13 cellular contexts compared by ENCODE assay signal in genomic region chr4:169791064-169791463, GRCh38. TPM values are rescaled to one million over a fixed set of nuclear protein-coding genes. Genes with fewer than 3 reads are reported as not detected.
DNase-seq lines count a peak whose midpoint lies in the region; ATAC-seq and TF ChIP-seq lines count a peak whose summit lies in the region.
"Had no signal": no experiment of that assay in that cellular context is flagged by ENCODE, and none has a peak within 500 bp of the region (broad histone marks: within the 10 kb centered on the region; RNA-seq: fewer than 3 reads in every experiment).

No MANE protein-coding gene starts in this region.

- no peaks in the 10 kb centered on the region for H3K36me3 ChIP-seq in iPS-20b (ENCODE audit: insufficient read depth, low read depth, low read length)
- no peaks in the 10 kb centered on the region for H3K36me3 ChIP-seq in tibial nerve
- H3K36me3 ChIP-seq: right atrium auricular region had no signal

- peaks cover 44% of the 10 kb centered on the region for H3K27me3 Mint-ChIP-seq in activated naive CD4-positive, alpha-beta T cell treated with anti-CD3 and anti-CD28 coated beads for 36 hours (ENCODE audit: low read depth)
- peaks cover 50% of the 10 kb centered on the region for H3K27me3 Mint-ChIP-seq in activated naive CD8-positive, alpha-beta T cell treated with anti-CD3 and anti-CD28 coated beads, Interleukin-2, amount 50 U/mL, for 24 hours

- no peak overlapping the region for H3K27ac Mint-ChIP-seq in activated naive CD4-positive, alpha-beta T cell treated with anti-CD3 and anti-CD28 coated beads for 36 hours
- no peak overlapping the region for H3K27ac Mint-ChIP-seq in activated naive CD8-positive, alpha-beta T cell treated with anti-CD3 and anti-CD28 coated beads, Interleukin-2, amount 50 U/mL, for 24 hours
- H3K27ac Mint-ChIP-seq: T-cell had no signal

- CTCF ChIA-PET in activated naive CD4-positive, alpha-beta T cell treated with anti-CD3 and anti-CD28 coated beads for 36 hours (lab: Charles Lee) = interaction anchor here (0.9 to 2.0 kb wide), 2 partner anchors 19 to 35 kb away, joined by 3 to 5 read pairs; no protein-coding TSS in a partner anchor

- ATAC-seq in activated naive CD8-positive, alpha-beta T cell treated with anti-CD3 and anti-CD28 coated beads, Interleukin-2, amount 50 U/mL, for 24 hours = no peak

- no peaks in the 10 kb centered on the region; the same call in 1 of the 2 replicates for H3K4me1 ChIP-seq in iPS-20b (ENCODE audit: insufficient read depth, low read length)
- peaks cover 0 to 14% (median 0%) of the 10 kb centered on the region in 4 donors for H3K4me1 ChIP-seq in tibial nerve
- H3K4me1 ChIP-seq: right atrium auricular region had no signal

- WGBS in tibial nerve, 2 donors = 58 to 65% methylated on average over 2 of the region's 2 CpGs

- peaks cover 12% of the 10 kb centered on the region for H3K4me1 Mint-ChIP-seq in activated naive CD4-positive, alpha-beta T cell treated with anti-CD3 and anti-CD28 coated beads for 36 hours (ENCODE audit: low read depth)
- H3K4me1 Mint-ChIP-seq in activated naive CD8-positive, alpha-beta T cell treated with anti-CD3 and anti-CD28 coated beads, Interleukin-2, amount 50 U/mL, for 24 hours = peaks cover 11% of the 10 kb centered on the region

- H3K27ac ChIP-seq in iPS-20b (ENCODE audit: low read length) (no peak overlapping the region), temporal lobe (ENCODE audit: low read depth, low read length) (peak overlapping the region; percentile 27), tibial nerve (no peak overlapping the region)
- H3K27ac ChIP-seq: right atrium auricular region had no signal

- H3K36me3 Mint-ChIP-seq in activated naive CD4-positive, alpha-beta T cell treated with anti-CD3 and anti-CD28 coated beads for 36 hours (ENCODE audit: low read depth) = no peaks in the 10 kb centered on the region
- H3K36me3 Mint-ChIP-seq in activated naive CD8-positive, alpha-beta T cell treated with anti-CD3 and anti-CD28 coated beads, Interleukin-2, amount 50 U/mL, for 24 hours (ENCODE audit: low read depth) = no peaks in the 10 kb centered on the region
- H3K36me3 Mint-ChIP-seq: T-cell had no signal

- no peak for TF ChIP-seq EP300 in tibial nerve (IDR thresholded peaks at IDR 0.05)

- no peaks in the 10 kb centered on the region for H3K9me3 ChIP-seq in iPS-20b (ENCODE audit: insufficient read depth, low read depth, low read length)
- H3K9me3 ChIP-seq in tibial nerve = no peaks in the 10 kb centered on the region
- H3K9me3 ChIP-seq: right atrium auricular region had no signal

- intact Hi-C loops in activated naive CD4-positive, alpha-beta T cell treated with anti-CD3 and anti-CD28 coated beads for 36 hours (cut with micrococcal nuclease) = loop anchor here (1.0 to 5.0 kb wide), 4 partner anchors 34 to 236 kb away; partner anchors contain the start of genes HPF1, MFAP3L and NEK1

- H3K9me3 Mint-ChIP-seq in activated naive CD4-positive, alpha-beta T cell treated with anti-CD3 and anti-CD28 coated beads for 36 hours = no peaks in the 10 kb centered on the region
- H3K9me3 Mint-ChIP-seq in activated naive CD8-positive, alpha-beta T cell treated with anti-CD3 and anti-CD28 coated beads, Interleukin-2, amount 50 U/mL, for 24 hours = no peaks in the 10 kb centered on the region
- H3K9me3 Mint-ChIP-seq: T-cell had no signal

- H3K4me3 Mint-ChIP-seq in activated naive CD4-positive, alpha-beta T cell treated with anti-CD3 and anti-CD28 coated beads for 36 hours = peak overlapping the region; percentile 47
- peak overlapping the region; percentile 5 for H3K4me3 Mint-ChIP-seq in activated naive CD8-positive, alpha-beta T cell treated with anti-CD3 and anti-CD28 coated beads, Interleukin-2, amount 50 U/mL, for 24 hours

- H3K9ac ChIP-seq in iPS-20b (ENCODE audit: low read depth, low read length) = peak overlapping the region; percentile 33; the same call in 1 of the 2 replicates

- H3K27me3 ChIP-seq in iPS-20b (ENCODE audit: insufficient read depth, low read length) = peaks cover 45% of the 10 kb centered on the region
- peaks cover 0 to 38% of the 10 kb centered on the region in 2 donors for H3K27me3 ChIP-seq in tibial nerve
- H3K27me3 ChIP-seq: right atrium auricular region had no signal

- TF ChIP-seq CTCF in tibial nerve (IDR thresholded peaks at IDR 0.05) = no peak

- DNase-seq in activated naive CD4-positive, alpha-beta T cell treated with anti-CD3 and anti-CD28 coated beads for 36 hours = no peak
- no peak for DNase-seq in activated naive CD4-positive, alpha-beta T cell (lab: John Stamatoyannopoulos, UW)
- DNase-seq in activated naive CD8-positive, alpha-beta T cell treated with anti-CD3 and anti-CD28 coated beads, Interleukin-2, amount 50 U/mL, for 24 hours = no peak
- DNase-seq in tibial nerve (ENCODE audit: low spot score in 2 of 2) (no peak), OCI-M1 (lab: John Stamatoyannopoulos, UW) (no peak), NCI-H1436 treated with DMSO at 0.1 percent for 48 hours (lab: John Stamatoyannopoulos, UW) (no peak)
- DNase-seq: effector CD4-positive, alpha-beta T cell; NK-92 treated with Interleukin-12 subunit alpha and Interleukin-12 subunit beta, amount 100 ng/mL, for 24 hours had no signal

- no peak for TF ChIP-seq POLR2A in tibial nerve (IDR thresholded peaks at IDR 0.05)

- peak overlapping the region; percentile 55; the same call in 1 of the 2 replicates for H3K4me3 ChIP-seq in iPS-20b (ENCODE audit: low read length)
- H3K4me3 ChIP-seq in tibial nerve = no peak overlapping the region
- H3K4me3 ChIP-seq: GM12878 had no signal

RNA-seq across cellular contexts. Expression of gene HPF1, which starts 33.3 kb away (rescaled TPM):
- 10 to 100 TPM; 35.7 to 36.6 TPM for total RNA-seq in activated naive CD4-positive, alpha-beta T cell treated with anti-CD3 and anti-CD28 coated beads for 36 hours
- total RNA-seq in temporal lobe (35.9 TPM), tibial nerve (10 to 100 TPM; 14.1 to 33.9 (median 24.5) TPM)
